Comparison of ENCODE assay signal across 35 cellular contexts in genomic region chr5:91639744-91640143, GRCh38.
"Had no signal": no experiment of that assay in that cellular context is flagged by ENCODE, and none has a peak within 500 bp of the region (broad histone marks: within the 10 kb centered on the region; RNA-seq: fewer than 3 reads in every experiment).

No MANE protein-coding gene starts in this region.

- H3K9me3 Mint-ChIP-seq: activated CD4-positive, alpha-beta memory T cell treated with anti-CD3 and anti-CD28 coated beads, Interleukin-2, amount 10 ng/mL, durations not matched to agents 7 days and 5 days; activated CD4-positive, alpha-beta T cell treated with anti-CD3 and anti-CD28 coated beads, Interleukin-2, amount 10 ng/mL, durations not matched to agents 7 days and 5 days; activated naive CD4-positive, alpha-beta T cell treated with anti-CD3 and anti-CD28 coated beads, Interleukin-2, amount 10 ng/mL, durations not matched to agents 7 days and 5 days; activated naive CD4-positive, alpha-beta T cell treated with anti-CD3 and anti-CD28 coated beads, Interleukin-2, amount 50 U/mL, for 24 hours; activated naive CD8-positive, alpha-beta T cell treated with anti-CD3 and anti-CD28 coated beads, Interleukin-2, amount 10 ng/mL, durations not matched to agents 7 days and 5 days; activated naive CD8-positive, alpha-beta T cell treated with anti-CD3 and anti-CD28 coated beads, Interleukin-2, amount 50 U/mL, for 24 hours; activated T-cell treated with anti-CD3 and anti-CD28 coated beads, Interleukin-2, amount 50 U/mL, for 24 hours; activated T-helper 2 cell treated with anti-CD3 and anti-CD28 coated beads, Interferon-gamma antibody, Interleukin-2, Interleukin-4, amounts not matched to agents 10 μg/mL and 5 μg/mL and 100 μg/mL, durations not matched to agents 14 hours and 24 hours and 36 hours; brain; central memory CD8-positive, alpha-beta T cell; T-helper 2 cell treated with Interferon-gamma antibody and Interleukin-4, amounts not matched to agents 5 μg/mL and 100 μg/mL, for 36 hours had no signal

- DNase-seq: activated CD4-positive, alpha-beta memory T cell treated with anti-CD3 and anti-CD28 coated beads, Interleukin-2, amount 10 ng/mL, durations not matched to agents 7 days and 5 days; activated CD4-positive, alpha-beta T cell treated with anti-CD3 and anti-CD28 coated beads for 1 hour; activated CD4-positive, alpha-beta T cell treated with anti-CD3 and anti-CD28 coated beads for 36 hours; activated CD4-positive, alpha-beta T cell treated with anti-CD3 and anti-CD28 coated beads for 48 hours; activated CD4-positive, alpha-beta T cell treated with anti-CD3 and anti-CD28 coated beads, Interleukin-2, amount 10 ng/mL, durations not matched to agents 7 days and 5 days; activated CD4-positive, alpha-beta T cell treated with anti-CD3 and anti-CD28 coated beads, Interleukin-2, amount 50 U/mL, for 48 hours; activated CD4-positive, CD25-positive, alpha-beta regulatory T cell; activated CD8-positive, alpha-beta memory T cell treated with anti-CD3 and anti-CD28 coated beads for 24 hours; activated CD8-positive, alpha-beta memory T cell treated with anti-CD3 and anti-CD28 coated beads, Interleukin-2, amount 10 ng/mL, durations not matched to agents 7 days and 5 days; activated CD8-positive, alpha-beta memory T cell treated with anti-CD3 and anti-CD28 coated beads, Interleukin-2, amount 50 U/mL, for 48 hours; activated CD8-positive, alpha-beta T cell treated with anti-CD3 and anti-CD28 coated beads, Interleukin-2, amount 10 ng/mL, durations not matched to agents 7 days and 5 days; activated effector memory CD4-positive, alpha-beta T cell treated with Interleukin-2 at 50 U/mL for 16 hours; activated gamma-delta T cell; activated naive CD4-positive, alpha-beta T cell treated with anti-CD3 and anti-CD28 coated beads, Interleukin-2, amount 10 ng/mL, durations not matched to agents 7 days and 5 days; activated naive CD4-positive, alpha-beta T cell treated with Interleukin-2 at 50 U/mL for 16 hours; activated naive CD8-positive, alpha-beta T cell treated with anti-CD3 and anti-CD28 coated beads, Interleukin-2, amount 10 ng/mL, durations not matched to agents 7 days and 5 days; activated naive CD8-positive, alpha-beta T cell treated with anti-CD3 and anti-CD28 coated beads, Interleukin-2, amount 50 U/mL, for 24 hours; activated T-cell treated with anti-CD3 and anti-CD28 coated beads, Interleukin-2, amount 50 U/mL, for 24 hours; activated T-cell treated with anti-CD3 and anti-CD28 coated beads, Interleukin-2, amount 50 U/mL, for 48 hours; amygdala; anterior cingulate cortex; cerebellar nuclear complex; colonic mucosa; T-helper 2 cell; T-helper 9 cell had no signal

- H3K27ac Mint-ChIP-seq: activated CD4-positive, alpha-beta memory T cell treated with anti-CD3 and anti-CD28 coated beads, Interleukin-2, amount 10 ng/mL, durations not matched to agents 7 days and 5 days; activated CD4-positive, alpha-beta T cell treated with anti-CD3 and anti-CD28 coated beads for 36 hours; activated CD4-positive, alpha-beta T cell treated with anti-CD3 and anti-CD28 coated beads, Interleukin-2, amount 10 ng/mL, durations not matched to agents 7 days and 5 days; activated CD8-positive, alpha-beta memory T cell treated with anti-CD3 and anti-CD28 coated beads, Interleukin-2, amount 10 ng/mL, durations not matched to agents 7 days and 5 days; activated CD8-positive, alpha-beta T cell treated with anti-CD3 and anti-CD28 coated beads, Interleukin-2, amount 10 ng/mL, durations not matched to agents 7 days and 5 days; activated naive CD4-positive, alpha-beta T cell treated with anti-CD3 and anti-CD28 coated beads, Interleukin-2, amount 10 ng/mL, durations not matched to agents 7 days and 5 days; activated naive CD4-positive, alpha-beta T cell treated with anti-CD3 and anti-CD28 coated beads, Interleukin-2, amount 50 U/mL, for 24 hours; activated naive CD8-positive, alpha-beta T cell; activated naive CD8-positive, alpha-beta T cell treated with anti-CD3 and anti-CD28 coated beads, Interleukin-2, amount 10 ng/mL, durations not matched to agents 7 days and 5 days; activated naive CD8-positive, alpha-beta T cell treated with anti-CD3 and anti-CD28 coated beads, Interleukin-2, amount 50 U/mL, for 24 hours; activated T-cell treated with anti-CD3 and anti-CD28 coated beads, Interleukin-2, amount 50 U/mL, for 24 hours; activated T-helper 2 cell treated with anti-CD3 and anti-CD28 coated beads, Interferon-gamma antibody, Interleukin-2, Interleukin-4, amounts not matched to agents 10 μg/mL and 5 μg/mL and 100 μg/mL, durations not matched to agents 14 hours and 24 hours and 36 hours; brain; T-helper 2 cell treated with Interferon-gamma antibody and Interleukin-4, amounts not matched to agents 5 μg/mL and 100 μg/mL, for 36 hours had no signal

- H3K4me1 Mint-ChIP-seq: activated CD4-positive, alpha-beta memory T cell treated with anti-CD3 and anti-CD28 coated beads, Interleukin-2, amount 10 ng/mL, durations not matched to agents 7 days and 5 days; activated CD4-positive, alpha-beta T cell treated with anti-CD3 and anti-CD28 coated beads for 36 hours; activated CD4-positive, alpha-beta T cell treated with anti-CD3 and anti-CD28 coated beads, Interleukin-2, amount 10 ng/mL, durations not matched to agents 7 days and 5 days; activated CD8-positive, alpha-beta memory T cell treated with anti-CD3 and anti-CD28 coated beads, Interleukin-2, amount 10 ng/mL, durations not matched to agents 7 days and 5 days; activated naive CD4-positive, alpha-beta T cell treated with anti-CD3 and anti-CD28 coated beads, Interleukin-2, amount 10 ng/mL, durations not matched to agents 7 days and 5 days; activated naive CD4-positive, alpha-beta T cell treated with anti-CD3 and anti-CD28 coated beads, Interleukin-2, amount 50 U/mL, for 24 hours; activated naive CD8-positive, alpha-beta T cell treated with anti-CD3 and anti-CD28 coated beads, Interleukin-2, amount 10 ng/mL, durations not matched to agents 7 days and 5 days; activated naive CD8-positive, alpha-beta T cell treated with anti-CD3 and anti-CD28 coated beads, Interleukin-2, amount 50 U/mL, for 24 hours; central memory CD8-positive, alpha-beta T cell had no signal

- H3K4me1 ChIP-seq: ascending aorta, colonic mucosa had no signal

- H3K4me3 ChIP-seq: ascending aorta, cardiac muscle cell, colonic mucosa had no signal

- H3K27me3 Mint-ChIP-seq: activated CD4-positive, alpha-beta memory T cell treated with anti-CD3 and anti-CD28 coated beads, Interleukin-2, amount 10 ng/mL, durations not matched to agents 7 days and 5 days; activated CD4-positive, alpha-beta T cell treated with anti-CD3 and anti-CD28 coated beads for 36 hours; activated CD8-positive, alpha-beta memory T cell treated with anti-CD3 and anti-CD28 coated beads, Interleukin-2, amount 10 ng/mL, durations not matched to agents 7 days and 5 days; activated naive CD4-positive, alpha-beta T cell treated with anti-CD3 and anti-CD28 coated beads, Interleukin-2, amount 10 ng/mL, durations not matched to agents 7 days and 5 days; activated naive CD8-positive, alpha-beta T cell; activated naive CD8-positive, alpha-beta T cell treated with anti-CD3 and anti-CD28 coated beads, Interleukin-2, amount 50 U/mL, for 24 hours; activated T-cell treated with anti-CD3 and anti-CD28 coated beads, Interleukin-2, amount 50 U/mL, for 24 hours; brain; central memory CD8-positive, alpha-beta T cell had no signal

- H3K27ac ChIP-seq: ascending aorta, cardiac muscle cell, colonic mucosa, VCaP had no signal

- ATAC-seq: activated CD4-positive, alpha-beta T cell treated with anti-CD3 and anti-CD28 coated beads for 36 hours; activated CD4-positive, CD25-positive, alpha-beta regulatory T cell treated with anti-CD3 and anti-CD28 coated beads, Interleukin-2, amount 50 U/mL, for 24 hours; activated CD8-positive, alpha-beta memory T cell treated with anti-CD3 and anti-CD28 coated beads, Interleukin-2, amount 10 ng/mL, durations not matched to agents 7 days and 5 days; activated CD8-positive, alpha-beta T cell treated with anti-CD3 and anti-CD28 coated beads, Interleukin-2, amount 10 ng/mL, durations not matched to agents 7 days and 5 days; activated naive CD8-positive, alpha-beta T cell treated with anti-CD3 and anti-CD28 coated beads, Interleukin-2, amount 50 U/mL, for 24 hours had no signal

- H3K36me3 Mint-ChIP-seq: activated CD8-positive, alpha-beta memory T cell treated with anti-CD3 and anti-CD28 coated beads, Interleukin-2, amount 10 ng/mL, durations not matched to agents 7 days and 5 days; activated naive CD4-positive, alpha-beta T cell treated with anti-CD3 and anti-CD28 coated beads, Interleukin-2, amount 10 ng/mL, durations not matched to agents 7 days and 5 days; activated naive CD4-positive, alpha-beta T cell treated with anti-CD3 and anti-CD28 coated beads, Interleukin-2, amount 50 U/mL, for 24 hours; activated naive CD8-positive, alpha-beta T cell; activated naive CD8-positive, alpha-beta T cell treated with anti-CD3 and anti-CD28 coated beads, Interleukin-2, amount 10 ng/mL, durations not matched to agents 7 days and 5 days; brain had no signal

- H3K36me3 ChIP-seq: ascending aorta, cardiac muscle cell, colonic mucosa had no signal

- H3K9me3 ChIP-seq: ascending aorta, colonic mucosa had no signal

- H3K27me3 ChIP-seq: ascending aorta, cardiac muscle cell, colonic mucosa had no signal

- H3K4me3 Mint-ChIP-seq: activated CD4-positive, alpha-beta memory T cell treated with anti-CD3 and anti-CD28 coated beads, Interleukin-2, amount 10 ng/mL, durations not matched to agents 7 days and 5 days; activated CD4-positive, alpha-beta T cell treated with anti-CD3 and anti-CD28 coated beads for 36 hours; activated CD4-positive, alpha-beta T cell treated with anti-CD3 and anti-CD28 coated beads, Interleukin-2, amount 10 ng/mL, durations not matched to agents 7 days and 5 days; activated CD8-positive, alpha-beta memory T cell treated with anti-CD3 and anti-CD28 coated beads, Interleukin-2, amount 10 ng/mL, durations not matched to agents 7 days and 5 days; activated CD8-positive, alpha-beta T cell treated with anti-CD3 and anti-CD28 coated beads, Interleukin-2, amount 10 ng/mL, durations not matched to agents 7 days and 5 days; activated naive CD4-positive, alpha-beta T cell treated with anti-CD3 and anti-CD28 coated beads, Interleukin-2, amount 10 ng/mL, durations not matched to agents 7 days and 5 days; activated naive CD4-positive, alpha-beta T cell treated with anti-CD3 and anti-CD28 coated beads, Interleukin-2, amount 50 U/mL, for 24 hours; activated naive CD8-positive, alpha-beta T cell; activated naive CD8-positive, alpha-beta T cell treated with anti-CD3 and anti-CD28 coated beads, Interleukin-2, amount 10 ng/mL, durations not matched to agents 7 days and 5 days; activated naive CD8-positive, alpha-beta T cell treated with anti-CD3 and anti-CD28 coated beads, Interleukin-2, amount 50 U/mL, for 24 hours; activated T-cell treated with anti-CD3 and anti-CD28 coated beads, Interleukin-2, amount 50 U/mL, for 24 hours; brain; central memory CD8-positive, alpha-beta T cell; T-helper 2 cell treated with Interferon-gamma antibody and Interleukin-4, amounts not matched to agents 5 μg/mL and 100 μg/mL, for 36 hours had no signal
